25 cellular contexts compared by ENCODE assay signal in the genomic region with DNA sequence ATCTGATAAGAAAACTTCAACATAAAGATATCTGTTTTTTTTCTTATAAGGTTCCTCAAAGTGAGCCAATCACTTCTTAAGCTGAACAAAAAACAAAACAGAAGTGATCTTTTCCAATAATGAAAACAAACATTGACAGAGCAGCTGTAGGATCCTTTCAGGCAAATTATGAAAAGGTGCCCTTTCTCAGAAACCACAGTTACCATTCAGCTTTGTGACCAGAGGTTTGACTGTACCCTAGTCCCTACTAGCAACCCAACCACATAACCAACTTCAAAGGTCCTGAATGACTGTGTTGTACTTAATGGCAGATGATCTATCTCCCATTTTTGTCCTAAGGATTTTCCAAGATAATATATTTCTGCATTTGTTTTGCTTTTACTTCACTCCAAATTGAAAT. TPM values are rescaled to one million over a fixed set of nuclear protein-coding genes. Genes with fewer than 3 reads are reported as not detected.
A peak's percentile ranks its signal among the peaks of the same experiment; 100 is the strongest.
DNase-seq lines count a peak whose midpoint lies in the region; ATAC-seq and TF ChIP-seq lines count a peak whose summit lies in the region.
"Had no signal": no experiment of that assay in that cellular context is flagged by ENCODE, and none has a peak within 500 bp of the region (broad histone marks: within the 10 kb centered on the region; RNA-seq: fewer than 3 reads in every experiment).

No MANE protein-coding gene starts in this region.

- no peak for DNase-seq in activated CD4-positive, alpha-beta T cell treated with anti-CD3 and anti-CD28 coated beads for 36 hours
- DNase-seq in activated CD4-positive, alpha-beta T cell treated with anti-CD3 and anti-CD28 coated beads, Interleukin-2, amount 50 U/mL, for 4 hours = no peak
- no peak for DNase-seq in activated naive CD8-positive, alpha-beta T cell treated with anti-CD3 and anti-CD28 coated beads, Interleukin-2, amount 50 U/mL, for 24 hours
- DNase-seq in GF-D8 (lab: John Stamatoyannopoulos, UW) = no peak
- DNase-seq in endothelial cell (ENCODE audit: low spot score) = no peak
- no peak for DNase-seq in activated CD4-positive, alpha-beta memory T cell treated with anti-CD3 and anti-CD28 coated beads, Interleukin-2, amount 10 ng/mL, durations not matched to agents 7 days and 5 days
- DNase-seq: 8988T; body of pancreas; effector CD4-positive, alpha-beta T cell; erythroblast; foreskin fibroblast; hypothalamus; left ventricle myocardium superior; NCI-H1436; NCI-H510A treated with DMSO at 0.1 percent for 48 hours; RPMI8226; substantia nigra; upper lobe of right lung had no signal

- no peaks in the 10 kb centered on the region for H3K4me1 Mint-ChIP-seq in activated CD4-positive, alpha-beta T cell treated with anti-CD3 and anti-CD28 coated beads for 36 hours
- H3K4me1 Mint-ChIP-seq in activated naive CD8-positive, alpha-beta T cell treated with anti-CD3 and anti-CD28 coated beads, Interleukin-2, amount 50 U/mL, for 24 hours = peaks cover 15% of the 10 kb centered on the region
- H3K4me1 Mint-ChIP-seq in endothelial cell (ENCODE audit: unreplicated experiment) = no peaks in the 10 kb centered on the region
- H3K4me1 Mint-ChIP-seq in activated CD4-positive, alpha-beta memory T cell treated with anti-CD3 and anti-CD28 coated beads, Interleukin-2, amount 10 ng/mL, durations not matched to agents 7 days and 5 days = peaks cover 20% of the 10 kb centered on the region
- H3K4me1 Mint-ChIP-seq: nephron had no signal

- peak overlapping the region; percentile 64 for H3K4me2 ChIP-seq in KMS-11

- no peak overlapping the region for H3K27ac Mint-ChIP-seq in activated CD4-positive, alpha-beta T cell treated with anti-CD3 and anti-CD28 coated beads for 36 hours
- no peak overlapping the region for H3K27ac Mint-ChIP-seq in activated naive CD8-positive, alpha-beta T cell treated with anti-CD3 and anti-CD28 coated beads, Interleukin-2, amount 50 U/mL, for 24 hours
- H3K27ac Mint-ChIP-seq in endothelial cell (ENCODE audit: unreplicated experiment) = no peak overlapping the region
- no peak overlapping the region for H3K27ac Mint-ChIP-seq in activated CD4-positive, alpha-beta memory T cell treated with anti-CD3 and anti-CD28 coated beads, Interleukin-2, amount 10 ng/mL, durations not matched to agents 7 days and 5 days
- H3K27ac Mint-ChIP-seq: activated T-helper 1 cell treated with anti-CD3 and anti-CD28 coated beads, Interleukin-12 subunit alpha, Interleukin-12 subunit beta, Interleukin-2, Interleukin-4 antibody, amounts not matched to agents 30 ng/mL and 10 ng/mL and 1 ng/mL, durations not matched to agents 14 hours and 24 hours and 36 hours; nephron had no signal

- no peaks in the 10 kb centered on the region for H4K20me1 ChIP-seq in KMS-11 (ENCODE audit: insufficient read depth)

- CTCF ChIA-PET in activated CD4-positive, alpha-beta T cell treated with anti-CD3 and anti-CD28 coated beads for 36 hours (lab: Charles Lee) = interaction anchor here (0.8 to 1.1 kb wide), 2 partner anchors 9 to 473 kb away, joined by 3 read pairs; a partner anchor contains a TSS
- CTCF ChIA-PET in activated CD4-positive, alpha-beta memory T cell treated with anti-CD3 and anti-CD28 coated beads, Interleukin-2, amount 10 ng/mL, durations not matched to agents 7 days and 5 days (lab: Charles Lee) = interaction anchor here (1.0 to 2.8 kb wide), 5 partner anchors 12 to 86 kb away, joined by 3 to 15 read pairs (median 3); no protein-coding TSS in a partner anchor

- no peak overlapping the region for H2AFZ ChIP-seq in KMS-11 (ENCODE audit: low read depth)
- H2AFZ ChIP-seq: parathyroid adenoma had no signal

- TF ChIP-seq CTCF in KMS-11 (conservative IDR thresholded peaks at IDR 0.05; ENCODE audit: low read depth, low read length) (no peak), endothelial cell (IDR thresholded peaks at IDR 0.05; ENCODE audit: unreplicated experiment) (no peak)

- peak; percentile 9 for ATAC-seq in activated CD4-positive, alpha-beta T cell treated with anti-CD3 and anti-CD28 coated beads for 36 hours
- peak; percentile 56 for ATAC-seq in GM18907 (IDR thresholded peaks at IDR 0.05; ENCODE audit: unreplicated experiment)
- peak; percentile 77 for ATAC-seq in activated naive CD8-positive, alpha-beta T cell treated with anti-CD3 and anti-CD28 coated beads, Interleukin-2, amount 50 U/mL, for 24 hours
- ATAC-seq: body of pancreas, left ventricle myocardium superior, sciatic nerve, upper lobe of right lung had no signal

- H3K9ac ChIP-seq in KMS-11 = no peak overlapping the region
- H3K9ac ChIP-seq: parathyroid adenoma had no signal

- H3K4me3 ChIP-seq in KMS-11 (IDR thresholded peaks at IDR 0.05; ENCODE audit: insufficient read depth, low read depth, low read length) = no peak overlapping the region
- H3K4me3 ChIP-seq: body of pancreas, upper lobe of right lung had no signal

- H3K79me2 ChIP-seq in KMS-11 (ENCODE audit: insufficient read depth, low read depth) = no peaks in the 10 kb centered on the region
- H3K79me2 ChIP-seq: parathyroid adenoma had no signal

- H3K9me3 Mint-ChIP-seq in activated CD4-positive, alpha-beta T cell treated with anti-CD3 and anti-CD28 coated beads for 36 hours (ENCODE audit: low read depth) = peaks cover 3% of the 10 kb centered on the region
- H3K9me3 Mint-ChIP-seq in activated naive CD8-positive, alpha-beta T cell treated with anti-CD3 and anti-CD28 coated beads, Interleukin-2, amount 50 U/mL, for 24 hours = peaks cover 13% of the 10 kb centered on the region
- H3K9me3 Mint-ChIP-seq in endothelial cell (ENCODE audit: unreplicated experiment) = no peaks in the 10 kb centered on the region
- peaks cover 24% of the 10 kb centered on the region for H3K9me3 Mint-ChIP-seq in activated CD4-positive, alpha-beta memory T cell treated with anti-CD3 and anti-CD28 coated beads, Interleukin-2, amount 10 ng/mL, durations not matched to agents 7 days and 5 days
- H3K9me3 Mint-ChIP-seq: nephron had no signal

- POLR2A ChIA-PET in activated CD4-positive, alpha-beta T cell treated with anti-CD3 and anti-CD28 coated beads for 36 hours (lab: Charles Lee) = interaction anchor here (0.7 kb wide), 1 partner anchor 1413 kb away, joined by 3 read pairs; no protein-coding TSS in a partner anchor
- POLR2A ChIA-PET in activated CD4-positive, alpha-beta memory T cell treated with anti-CD3 and anti-CD28 coated beads, Interleukin-2, amount 10 ng/mL, durations not matched to agents 7 days and 5 days (lab: Charles Lee) = interaction anchor here (0.9 to 2.3 kb wide), 5 partner anchors 15 to 224 kb away, joined by 3 to 10 read pairs (median 6); a partner anchor contains a TSS

- H3K27me3 Mint-ChIP-seq in activated CD4-positive, alpha-beta T cell treated with anti-CD3 and anti-CD28 coated beads for 36 hours = peaks cover 26% of the 10 kb centered on the region
- peaks cover 20% of the 10 kb centered on the region for H3K27me3 Mint-ChIP-seq in activated naive CD8-positive, alpha-beta T cell treated with anti-CD3 and anti-CD28 coated beads, Interleukin-2, amount 50 U/mL, for 24 hours
- no peaks in the 10 kb centered on the region for H3K27me3 Mint-ChIP-seq in endothelial cell (ENCODE audit: unreplicated experiment)
- H3K27me3 Mint-ChIP-seq in activated CD4-positive, alpha-beta memory T cell treated with anti-CD3 and anti-CD28 coated beads, Interleukin-2, amount 10 ng/mL, durations not matched to agents 7 days and 5 days = peaks cover 47% of the 10 kb centered on the region

- H3K27ac ChIP-seq in KMS-11 = peak overlapping the region; percentile 43; the same call in 1 of the 2 replicates
- H3K27ac ChIP-seq: body of pancreas, parathyroid adenoma, upper lobe of right lung had no signal

- no peaks in the 10 kb centered on the region for H3K27me3 ChIP-seq in KMS-11 (ENCODE audit: insufficient read depth, low read depth)
- H3K27me3 ChIP-seq: body of pancreas, upper lobe of right lung had no signal

- H3K4me1 ChIP-seq in KMS-11 (ENCODE audit: low read depth, poor library complexity, severe bottlenecking) = peaks cover 19% of the 10 kb centered on the region
- H3K4me1 ChIP-seq: parathyroid adenoma had no signal

- intact Hi-C loops in activated CD4-positive, alpha-beta T cell treated with anti-CD3 and anti-CD28 coated beads for 36 hours (cut with DNase I, micrococcal nuclease) = no loop called here

- no peaks in the 10 kb centered on the region for H3K36me3 Mint-ChIP-seq in activated CD4-positive, alpha-beta T cell treated with anti-CD3 and anti-CD28 coated beads for 36 hours (ENCODE audit: low read depth)
- H3K36me3 Mint-ChIP-seq in activated naive CD8-positive, alpha-beta T cell treated with anti-CD3 and anti-CD28 coated beads, Interleukin-2, amount 50 U/mL, for 24 hours (ENCODE audit: low read depth) = no peaks in the 10 kb centered on the region
- no peaks in the 10 kb centered on the region for H3K36me3 Mint-ChIP-seq in endothelial cell (ENCODE audit: low read depth, unreplicated experiment)
- H3K36me3 Mint-ChIP-seq in activated CD4-positive, alpha-beta memory T cell treated with anti-CD3 and anti-CD28 coated beads, Interleukin-2, amount 10 ng/mL, durations not matched to agents 7 days and 5 days (ENCODE audit: low read depth) = peaks cover 36% of the 10 kb centered on the region

- no peaks in the 10 kb centered on the region for H3K36me3 ChIP-seq in KMS-11 (ENCODE audit: insufficient read depth)
- H3K36me3 ChIP-seq: upper lobe of right lung had no signal

- no peak overlapping the region for H3K4me3 Mint-ChIP-seq in activated CD4-positive, alpha-beta T cell treated with anti-CD3 and anti-CD28 coated beads for 36 hours
- no peak overlapping the region for H3K4me3 Mint-ChIP-seq in activated naive CD8-positive, alpha-beta T cell treated with anti-CD3 and anti-CD28 coated beads, Interleukin-2, amount 50 U/mL, for 24 hours
- H3K4me3 Mint-ChIP-seq in endothelial cell (ENCODE audit: unreplicated experiment) = no peak overlapping the region
- no peak overlapping the region for H3K4me3 Mint-ChIP-seq in activated CD4-positive, alpha-beta memory T cell treated with anti-CD3 and anti-CD28 coated beads, Interleukin-2, amount 10 ng/mL, durations not matched to agents 7 days and 5 days
- H3K4me3 Mint-ChIP-seq: activated T-helper 1 cell treated with anti-CD3 and anti-CD28 coated beads, Interleukin-12 subunit alpha, Interleukin-12 subunit beta, Interleukin-2, Interleukin-4 antibody, amounts not matched to agents 30 ng/mL and 10 ng/mL and 1 ng/mL, durations not matched to agents 14 hours and 24 hours and 36 hours; nephron had no signal

RNA-seq across cellular contexts. Expression of a gene that starts 39.4 kb away (rescaled TPM):
- under 1 TPM in 1 of 2 experiments, not detected in 1; 0.09 TPM for total RNA-seq in activated CD4-positive, alpha-beta T cell treated with anti-CD3 and anti-CD28 coated beads for 36 hours
- total RNA-seq in endothelial cell (ENCODE audit: unreplicated experiment) = not detected
- total RNA-seq in activated CD4-positive, alpha-beta memory T cell treated with anti-CD3 and anti-CD28 coated beads, Interleukin-2, amount 10 ng/mL, durations not matched to agents 7 days and 5 days = 100 to 1,000 TPM; 167 to 174 TPM
- total RNA-seq: chondrocyte had no signal

RNA-seq across cellular contexts. Expression of a gene that starts 56.2 kb away (rescaled TPM):
- under 1 TPM; 0.14 to 0.25 TPM for total RNA-seq in activated CD4-positive, alpha-beta T cell treated with anti-CD3 and anti-CD28 coated beads for 36 hours
- not detected for total RNA-seq in endothelial cell (ENCODE audit: unreplicated experiment)
- total RNA-seq in activated CD4-positive, alpha-beta memory T cell treated with anti-CD3 and anti-CD28 coated beads, Interleukin-2, amount 10 ng/mL, durations not matched to agents 7 days and 5 days = 10 to 100 TPM; 80.2 to 85.3 TPM
- total RNA-seq: chondrocyte had no signal

Comparison
In these comparisons a context has a peak if more than half of its experiments do, and no peak if none do; other contexts are left out.
1. ATAC-seq: peak in every context shown above with its lines; median percentile 77 in activated naive CD8-positive, alpha-beta T cell treated with anti-CD3 and anti-CD28 coated beads, Interleukin-2, amount 50 U/mL, for 24 hours; 56 in GM18907; 9 in activated CD4-positive, alpha-beta T cell treated with anti-CD3 and anti-CD28 coated beads for 36 hours.
2. RNA of a gene that starts 39.4 kb away (total RNA-seq): 167 to 174 TPM in activated CD4-positive, alpha-beta memory T cell treated with anti-CD3 and anti-CD28 coated beads, Interleukin-2, amount 10 ng/mL, durations not matched to agents 7 days and 5 days; 0.09 TPM in activated CD4-positive, alpha-beta T cell treated with anti-CD3 and anti-CD28 coated beads for 36 hours and not detected in endothelial cell (single experiment); every median in the first group is over 100 times any median in the second.
3. RNA of a gene that starts 56.2 kb away (total RNA-seq): 80.2 to 85.3 TPM in activated CD4-positive, alpha-beta memory T cell treated with anti-CD3 and anti-CD28 coated beads, Interleukin-2, amount 10 ng/mL, durations not matched to agents 7 days and 5 days; 0.14 to 0.25 TPM in activated CD4-positive, alpha-beta T cell treated with anti-CD3 and anti-CD28 coated beads for 36 hours and not detected in endothelial cell (single experiment); every median in the first group is over 10 times any median in the second.